ENCODE assay signal across 11 cellular contexts in genomic region chr1:30879940-30880339, GRCh38. TPM values are rescaled to one million over a fixed set of nuclear protein-coding genes. Genes with fewer than 3 reads are reported as not detected.
DNase-seq lines count a peak whose midpoint lies in the region; ATAC-seq, FAIRE-seq and TF ChIP-seq lines count a peak whose summit lies in the region.
"Had no signal": no experiment of that assay in that cellular context is flagged by ENCODE, and none has a peak within 500 bp of the region (broad histone marks: within the 10 kb centered on the region; RNA-seq: fewer than 3 reads in every experiment).

No MANE protein-coding gene starts in this region.

- DNase-seq in DMS153 treated with DMSO at 0.1 percent for 48 hours (lab: John Stamatoyannopoulos, UW; ENCODE audit: unreplicated experiment): peak; percentile 85
- peak; percentile 17 for DNase-seq in NCI-H187 treated with DMSO at 0.1 percent for 48 hours (lab: John Stamatoyannopoulos, UW)
- DNase-seq in activated T-helper 1 cell treated with anti-CD3 and anti-CD28 coated beads, Interleukin-12 subunit alpha, Interleukin-12 subunit beta, Interleukin-2, Interleukin-4 antibody, amounts not matched to agents 30 ng/mL and 10 ng/mL and 1 ng/mL, durations not matched to agents 14 hours and 24 hours and 36 hours (ENCODE audit: low spot score): no peak
- DNase-seq in keratinocyte (ENCODE audit: low read depth, low spot score): no peak
- DNase-seq in CD14-positive monocyte (ENCODE audit: low spot score): no peak
- no peak for DNase-seq in NCI-H226
- DNase-seq in activated CD8-positive, alpha-beta memory T cell treated with anti-CD3 and anti-CD28 coated beads, Interleukin-2, amount 50 U/mL, for 48 hours: no peak
- DNase-seq: stimulated activated naive CD4-positive, alpha-beta T cell; T-helper 1 cell had no signal

- H2AFZ ChIP-seq in keratinocyte (ENCODE audit: control insufficient read depth, low read length): no peak overlapping the region

- TF ChIP-seq CTCF in keratinocyte (optimal IDR thresholded peaks at IDR 0.05 in 1 of 3, IDR thresholded peaks at IDR 0.05 in 1 of 3, conservative IDR thresholded peaks at IDR 0.05 in 1 of 3; ENCODE audit: extremely low read depth in 1 of 3, insufficient read depth in 2 of 3, low read length in 3 of 3): no peak
- TF ChIP-seq CTCF in CD14-positive monocyte (IDR thresholded peaks at IDR 0.05): no peak

- H3K4me1 ChIP-seq in keratinocyte (ENCODE audit: control insufficient read depth, extremely low read depth, insufficient read depth, low read length): peaks cover 22% of the 10 kb centered on the region

- peaks cover 18% of the 10 kb centered on the region for H3K27me3 Mint-ChIP-seq in activated T-helper 1 cell treated with anti-CD3 and anti-CD28 coated beads, Interleukin-12 subunit alpha, Interleukin-12 subunit beta, Interleukin-2, Interleukin-4 antibody, amounts not matched to agents 30 ng/mL and 10 ng/mL and 1 ng/mL, durations not matched to agents 14 hours and 24 hours and 36 hours (ENCODE audit: insufficient read depth)
- H3K27me3 Mint-ChIP-seq in CD14-positive monocyte (ENCODE audit: low read depth in 3 of 3): peaks cover 41 to 81% (median 58%) of the 10 kb centered on the region in 3 donors

- H3K4me1 Mint-ChIP-seq in activated T-helper 1 cell treated with anti-CD3 and anti-CD28 coated beads, Interleukin-12 subunit alpha, Interleukin-12 subunit beta, Interleukin-2, Interleukin-4 antibody, amounts not matched to agents 30 ng/mL and 10 ng/mL and 1 ng/mL, durations not matched to agents 14 hours and 24 hours and 36 hours (ENCODE audit: low read depth): no peaks in the 10 kb centered on the region
- peaks cover 29% of the 10 kb centered on the region for H3K4me1 Mint-ChIP-seq in CD14-positive monocyte

- peak overlapping the region; percentile 31 for H3K27ac Mint-ChIP-seq in activated T-helper 1 cell treated with anti-CD3 and anti-CD28 coated beads, Interleukin-12 subunit alpha, Interleukin-12 subunit beta, Interleukin-2, Interleukin-4 antibody, amounts not matched to agents 30 ng/mL and 10 ng/mL and 1 ng/mL, durations not matched to agents 14 hours and 24 hours and 36 hours
- no peak overlapping the region for H3K27ac Mint-ChIP-seq in CD14-positive monocyte

- no peaks in the 10 kb centered on the region for H3K9me3 ChIP-seq in keratinocyte (ENCODE audit: control insufficient read depth, low read depth, low read length)
- H3K9me3 ChIP-seq: BLaER1 had no signal

- H3K27ac ChIP-seq in keratinocyte (ENCODE audit: control insufficient read depth, insufficient read depth, low read length): no peak overlapping the region
- H3K27ac ChIP-seq: BLaER1 had no signal

- H3K4me3 ChIP-seq in keratinocyte (ENCODE audit: control insufficient read depth in 2 of 3, extremely low read depth in 1 of 3, insufficient read depth in 2 of 3, low read depth in 1 of 3, low read length in 3 of 3): no peak overlapping the region
- H3K4me3 ChIP-seq: BLaER1 had no signal

- ATAC-seq in GM19467 (IDR thresholded peaks at IDR 0.05; ENCODE audit: unreplicated experiment): no peak

- no peaks in the 10 kb centered on the region for H3K79me2 ChIP-seq in keratinocyte (ENCODE audit: control insufficient read depth, insufficient read depth, low read length)

- dilution Hi-C loops in keratinocyte (cut with MboI; ENCODE audit: extremely low pct_ligation_motif_present, low sequenced_read_pairs): no loop called here

- no peak overlapping the region for H3K4me2 ChIP-seq in keratinocyte (ENCODE audit: control insufficient read depth, extremely low read depth, insufficient read depth, low read depth, low read length)

- H3K9me1 ChIP-seq in keratinocyte (ENCODE audit: control insufficient read depth, extremely low read depth, insufficient read depth, low read length): no peaks in the 10 kb centered on the region

- peaks cover 0 to 2% of the 10 kb centered on the region in 2 experiments for H3K36me3 ChIP-seq in keratinocyte (ENCODE audit: control insufficient read depth in 2 of 2, extremely low read depth in 1 of 2, insufficient read depth in 2 of 2, low read length in 2 of 2)
- H3K36me3 ChIP-seq: BLaER1 had no signal

- H3K36me3 Mint-ChIP-seq in activated T-helper 1 cell treated with anti-CD3 and anti-CD28 coated beads, Interleukin-12 subunit alpha, Interleukin-12 subunit beta, Interleukin-2, Interleukin-4 antibody, amounts not matched to agents 30 ng/mL and 10 ng/mL and 1 ng/mL, durations not matched to agents 14 hours and 24 hours and 36 hours (ENCODE audit: low read depth): no peaks in the 10 kb centered on the region
- no peaks in the 10 kb centered on the region for H3K36me3 Mint-ChIP-seq in CD14-positive monocyte

- intact Hi-C loops in activated T-helper 1 cell treated with anti-CD3 and anti-CD28 coated beads, Interleukin-12 subunit alpha, Interleukin-12 subunit beta, Interleukin-2, Interleukin-4 antibody, amounts not matched to agents 30 ng/mL and 10 ng/mL and 1 ng/mL, durations not matched to agents 14 hours and 24 hours and 36 hours (cut with micrococcal nuclease): no loop called here
- intact Hi-C loops in CD14-positive monocyte (cut with micrococcal nuclease): no loop called here

- H3K9me3 Mint-ChIP-seq in activated T-helper 1 cell treated with anti-CD3 and anti-CD28 coated beads, Interleukin-12 subunit alpha, Interleukin-12 subunit beta, Interleukin-2, Interleukin-4 antibody, amounts not matched to agents 30 ng/mL and 10 ng/mL and 1 ng/mL, durations not matched to agents 14 hours and 24 hours and 36 hours: no peaks in the 10 kb centered on the region
- peaks cover 0 to 5% (median 0%) of the 10 kb centered on the region in 7 donors for H3K9me3 Mint-ChIP-seq in CD14-positive monocyte

- H3K9ac ChIP-seq in keratinocyte (ENCODE audit: control insufficient read depth, extremely low read depth, insufficient read depth, low read length): no peak overlapping the region
- H3K9ac ChIP-seq: BLaER1 had no signal

- H4K20me1 ChIP-seq in keratinocyte (ENCODE audit: control insufficient read depth, extremely low read depth, insufficient read depth, low read length): no peaks in the 10 kb centered on the region

- peak; percentile 5 for FAIRE-seq in keratinocyte (lab: Jason Lieb, UNC)

- H3K4me3 Mint-ChIP-seq in activated T-helper 1 cell treated with anti-CD3 and anti-CD28 coated beads, Interleukin-12 subunit alpha, Interleukin-12 subunit beta, Interleukin-2, Interleukin-4 antibody, amounts not matched to agents 30 ng/mL and 10 ng/mL and 1 ng/mL, durations not matched to agents 14 hours and 24 hours and 36 hours: no peak overlapping the region
- peak overlapping the region in 1 of 2 donors; percentile 37 for H3K4me3 Mint-ChIP-seq in CD14-positive monocyte

- no peaks in the 10 kb centered on the region for H3K27me3 ChIP-seq in keratinocyte (ENCODE audit: control insufficient read depth, extremely low read depth, insufficient read depth, low read length)

RNA-seq across cellular contexts. Expression of gene SDC3, which starts 28.6 kb away (rescaled TPM):
- total RNA-seq in activated T-helper 1 cell treated with anti-CD3 and anti-CD28 coated beads, Interleukin-12 subunit alpha, Interleukin-12 subunit beta, Interleukin-2, Interleukin-4 antibody, amounts not matched to agents 30 ng/mL and 10 ng/mL and 1 ng/mL, durations not matched to agents 14 hours and 24 hours and 36 hours: 0.26 and 0.34 TPM in 2 replicates
- polyA plus RNA-seq in keratinocyte: 5.6 to 14.5 TPM (median 8.8 TPM) in 3 replicates
- 2.3 TPM for polyA plus RNA-seq in keratinocyte (2011; ENCODE audit: low read depth)
- polyA plus RNA-seq in keratinocyte (2011; cell fraction: cytosol; rRNA removed): 6.1 and 13.2 TPM in 2 replicates
- polyA plus RNA-seq in keratinocyte (2011; cell fraction: nucleus; rRNA removed): 27.7 and 44.1 TPM in 2 replicates
- 8.0 and 27.2 TPM in 2 replicates for polyA plus RNA-seq in keratinocyte (2012; ENCODE audit: low replicate concordance)
- 12.1 to 36.1 TPM (median 15.5 TPM) in 3 replicates for polyA minus RNA-seq in keratinocyte
- polyA minus RNA-seq in keratinocyte (2011; cell fraction: cytosol; rRNA and poly(A)+ RNA removed): 26.5 TPM
- polyA minus RNA-seq in keratinocyte (2011; cell fraction: nucleus; rRNA and poly(A)+ RNA removed): 52.3 and 57.6 TPM in 2 replicates
- polyA plus RNA-seq in CD14-positive monocyte: under 1 TPM; 0.05 to 0.12 TPM

Comparison
In these comparisons a context has a peak if more than half of its experiments do, and no peak if none do; other contexts are left out.
1. DNase-seq: peak in DMS153 treated with DMSO at 0.1 percent for 48 hours (single experiment) and NCI-H187 treated with DMSO at 0.1 percent for 48 hours (single experiment); none in activated T-helper 1 cell treated with anti-CD3 and anti-CD28 coated beads, Interleukin-12 subunit alpha, Interleukin-12 subunit beta, Interleukin-2, Interleukin-4 antibody, amounts not matched to agents 30 ng/mL and 10 ng/mL and 1 ng/mL, durations not matched to agents 14 hours and 24 hours and 36 hours (single experiment), keratinocyte (single experiment), CD14-positive monocyte (single experiment), NCI-H226 (single experiment) and activated CD8-positive, alpha-beta memory T cell treated with anti-CD3 and anti-CD28 coated beads, Interleukin-2, amount 50 U/mL, for 48 hours (single experiment).